In genomic region chr13:111004444-111004843, GRCh38 we compare ENCODE assay signal across 34 cellular contexts.
"Had no signal": no experiment of that assay in that cellular context is flagged by ENCODE, and none has a peak within 500 bp of the region (broad histone marks: within the 10 kb centered on the region; RNA-seq: fewer than 3 reads in every experiment).

No MANE protein-coding gene starts in this region.

- H3K36me3 Mint-ChIP-seq: activated naive CD4-positive, alpha-beta T cell treated with anti-CD3 and anti-CD28 coated beads, Interleukin-2, amount 50 U/mL, for 72 hours; WTC11 had no signal

- H3K9me3 Mint-ChIP-seq: activated CD4-positive, alpha-beta T cell treated with anti-CD3 and anti-CD28 coated beads, Interleukin-2, amount 10 ng/mL, durations not matched to agents 7 days and 5 days; activated naive CD4-positive, alpha-beta T cell treated with anti-CD3 and anti-CD28 coated beads for 36 hours; activated naive CD4-positive, alpha-beta T cell treated with anti-CD3 and anti-CD28 coated beads, Interleukin-2, amount 50 U/mL, for 72 hours; activated T-cell treated with anti-CD3 and anti-CD28 coated beads, Interleukin-2, amount 50 U/mL, for 24 hours; central memory CD8-positive, alpha-beta T cell; T-helper 1 cell treated with Interleukin-12 subunit alpha and Interleukin-12 subunit beta and Interleukin-4 antibody, amounts not matched to agents 30 μg/mL and 1 μg/mL, for 36 hours; T-helper 2 cell treated with Interferon-gamma antibody and Interleukin-4, amounts not matched to agents 5 μg/mL and 100 μg/mL, for 36 hours; WTC11 had no signal

- H3K9me3 ChIP-seq: adrenal gland, Peyer's patch, SJSA1, SK-N-SH had no signal

- H3K36me3 ChIP-seq: adrenal gland, brain microvascular endothelial cell, Peyer's patch, SJSA1 had no signal

- H3K4me1 Mint-ChIP-seq: activated CD4-positive, alpha-beta T cell treated with anti-CD3 and anti-CD28 coated beads for 36 hours; activated CD4-positive, alpha-beta T cell treated with anti-CD3 and anti-CD28 coated beads, Interleukin-2, amount 10 ng/mL, durations not matched to agents 7 days and 5 days; central memory CD8-positive, alpha-beta T cell had no signal

- H3K9ac ChIP-seq: KMS-11, SK-N-SH had no signal

- H3K27ac ChIP-seq: KMS-11, SJSA1 had no signal

- H3K4me3 ChIP-seq: adrenal gland, Peyer's patch, SJSA1 had no signal

- H3K4me2 ChIP-seq: KMS-11, SK-N-SH had no signal

- ATAC-seq: activated CD4-positive, alpha-beta T cell treated with anti-CD3 and anti-CD28 coated beads for 36 hours; activated CD4-positive, CD25-positive, alpha-beta regulatory T cell treated with anti-CD3 and anti-CD28 coated beads, Interleukin-2, amount 50 U/mL, for 24 hours; activated CD8-positive, alpha-beta T cell treated with anti-CD3 and anti-CD28 coated beads, Interleukin-2, amount 10 ng/mL, durations not matched to agents 7 days and 5 days; activated naive CD4-positive, alpha-beta T cell treated with anti-CD3 and anti-CD28 coated beads, Interleukin-2, amount 50 U/mL, for 72 hours; WTC11 had no signal

- DNase-seq: activated CD4-positive, alpha-beta T cell treated with anti-CD3 and anti-CD28 coated beads for 36 hours; activated CD4-positive, alpha-beta T cell treated with anti-CD3 and anti-CD28 coated beads, Interleukin-2, amount 10 ng/mL, durations not matched to agents 7 days and 5 days; activated CD4-positive, alpha-beta T cell treated with anti-CD3 and anti-CD28 coated beads, Interleukin-2, amount 50 U/mL, for 48 hours; activated CD8-positive, alpha-beta T cell treated with anti-CD3 and anti-CD28 coated beads, Interleukin-2, amount 10 ng/mL, durations not matched to agents 7 days and 5 days; activated gamma-delta T cell treated with Interleukin-2 at 50 U/mL for 16 hours; activated naive CD4-positive, alpha-beta T cell treated with anti-CD3 and anti-CD28 coated beads for 36 hours; activated T-cell treated with anti-CD3 and anti-CD28 coated beads, Interleukin-2, amount 50 U/mL, for 24 hours; adrenal gland; brain microvascular endothelial cell; MM.1S; MV-4-11; NCI-H1092; NCI-H1436 treated with DMSO at 0.1 percent for 48 hours; NCI-H1694 treated with DMSO at 0.1 percent for 48 hours; NCI-H2029; NCI-H2171; NCI-H510A; NCI-H526; NCI-H748 treated with DMSO at 0.1 percent for 48 hours; NK-92 treated with Interleukin-12 subunit alpha and Interleukin-12 subunit beta, amount 100 ng/mL, for 24 hours; PC-3; Peyer's patch; RPMI8226; SHP77 treated with DMSO at 0.1 percent for 48 hours; SK-N-SH had no signal

- H3K4me3 Mint-ChIP-seq: activated CD4-positive, alpha-beta T cell treated with anti-CD3 and anti-CD28 coated beads for 36 hours; activated CD4-positive, alpha-beta T cell treated with anti-CD3 and anti-CD28 coated beads, Interleukin-2, amount 10 ng/mL, durations not matched to agents 7 days and 5 days; activated CD8-positive, alpha-beta T cell treated with anti-CD3 and anti-CD28 coated beads, Interleukin-2, amount 10 ng/mL, durations not matched to agents 7 days and 5 days; activated naive CD4-positive, alpha-beta T cell treated with anti-CD3 and anti-CD28 coated beads for 36 hours; activated T-cell treated with anti-CD3 and anti-CD28 coated beads, Interleukin-2, amount 50 U/mL, for 24 hours; central memory CD8-positive, alpha-beta T cell; T-helper 1 cell treated with Interleukin-12 subunit alpha and Interleukin-12 subunit beta and Interleukin-4 antibody, amounts not matched to agents 30 μg/mL and 1 μg/mL, for 36 hours; T-helper 2 cell treated with Interferon-gamma antibody and Interleukin-4, amounts not matched to agents 5 μg/mL and 100 μg/mL, for 36 hours; WTC11 had no signal

- H3K27ac Mint-ChIP-seq: activated CD4-positive, alpha-beta T cell treated with anti-CD3 and anti-CD28 coated beads for 36 hours; activated CD4-positive, alpha-beta T cell treated with anti-CD3 and anti-CD28 coated beads, Interleukin-2, amount 10 ng/mL, durations not matched to agents 7 days and 5 days; activated CD8-positive, alpha-beta T cell treated with anti-CD3 and anti-CD28 coated beads, Interleukin-2, amount 10 ng/mL, durations not matched to agents 7 days and 5 days; activated naive CD4-positive, alpha-beta T cell treated with anti-CD3 and anti-CD28 coated beads for 36 hours; activated naive CD4-positive, alpha-beta T cell treated with anti-CD3 and anti-CD28 coated beads, Interleukin-2, amount 50 U/mL, for 72 hours; activated T-cell treated with anti-CD3 and anti-CD28 coated beads, Interleukin-2, amount 50 U/mL, for 24 hours; T-helper 1 cell treated with Interleukin-12 subunit alpha and Interleukin-12 subunit beta and Interleukin-4 antibody, amounts not matched to agents 30 μg/mL and 1 μg/mL, for 36 hours; T-helper 2 cell treated with Interferon-gamma antibody and Interleukin-4, amounts not matched to agents 5 μg/mL and 100 μg/mL, for 36 hours; WTC11 had no signal

- H3K27me3 ChIP-seq: adrenal gland, brain microvascular endothelial cell, Peyer's patch, SJSA1 had no signal

- FAIRE-seq: TTC549 had no signal
